ENCODE assay signal across 24 cellular contexts in genomic region chr4:93029774-93030173, GRCh38.
A peak's percentile ranks its signal among the peaks of the same experiment; 100 is the strongest.
DNase-seq lines count a peak whose midpoint lies in the region; TF ChIP-seq lines count a peak whose summit lies in the region.
"Had no signal": no experiment of that assay in that cellular context is flagged by ENCODE, and none has a peak within 500 bp of the region (broad histone marks: within the 10 kb centered on the region; RNA-seq: fewer than 3 reads in every experiment).

No MANE protein-coding gene starts in this region.

- intact Hi-C loops in OCI-LY7 (cut with micrococcal nuclease; ENCODE audit: unreplicated experiment): no loop called here

- POLR2A ChIA-PET in OCI-LY7 (lab: Charles Lee): interaction anchor here (0.6 to 1.0 kb wide), 4 partner anchors 12 to 1364 kb away, joined by 3 to 5 read pairs (median 4); no protein-coding TSS in a partner anchor

- no TSS peak for BruUV-seq in OCI-LY7 (replicated peaks; lab: Mats Ljungman, UMichigan)

- DNase-seq in NCI-H748 (lab: John Stamatoyannopoulos, UW; ENCODE audit: unreplicated experiment) (peak; percentile 1), NCI-H748 treated with DMSO at 0.1 percent for 48 hours (lab: John Stamatoyannopoulos, UW) (no peak), NAMALWA (ENCODE audit: low spot score) (peak; percentile 73), OCI-LY7 (ENCODE audit: low spot score) (peak; percentile 44), WERI-Rb-1 (no peak), NCI-H446 treated with DMSO at 0.1 percent for 48 hours (lab: John Stamatoyannopoulos, UW) (no peak)
- no peak for DNase-seq in activated CD8-positive, alpha-beta memory T cell treated with anti-CD3 and anti-CD28 coated beads, Interleukin-2, amount 50 U/mL, for 4 hours
- DNase-seq: BE2C; CD4-positive, CD25-positive, alpha-beta regulatory T cell; DMS153; EL; GF-D8; GM23248; H9; HFFc6; NCI-H1105; NCI-H146; NCI-H2029; NCI-H510A; SHP77 treated with DMSO at 0.1 percent for 48 hours; SW 1271; T-helper 17 cell had no signal

- H3K4me1 ChIP-seq in OCI-LY7 (ENCODE audit: insufficient read depth, low read length, poor library complexity, severe bottlenecking): peaks cover 31% of the 10 kb centered on the region
- H3K4me1 ChIP-seq: BE2C had no signal

- H4K20me1 ChIP-seq in OCI-LY7 (ENCODE audit: insufficient read depth, low read length): no peaks in the 10 kb centered on the region

- H3K9me3 ChIP-seq in OCI-LY7 (ENCODE audit: low read length) (no peaks in the 10 kb centered on the region), WERI-Rb-1 (ENCODE audit: severe bottlenecking) (no peaks in the 10 kb centered on the region)
- H3K9me3 ChIP-seq: BE2C had no signal

- H3K27ac ChIP-seq in OCI-LY7 (ENCODE audit: low read depth, low read length, poor library complexity, severe bottlenecking): peak overlapping the region; percentile 39
- H3K27ac ChIP-seq in WERI-Rb-1: no peak overlapping the region
- H3K27ac ChIP-seq: GM23248, RWPE1, SK-N-MC had no signal

- peak overlapping the region; percentile 38 for H3K4me2 ChIP-seq in OCI-LY7 (ENCODE audit: low read length)

- TF ChIP-seq CTCF in OCI-LY7 (conservative IDR thresholded peaks at IDR 0.05; ENCODE audit: low read length) (no peak), WERI-Rb-1 (IDR thresholded peaks at IDR 0.05; ENCODE audit: low read depth, low read length) (no peak)

- H3K27me3 ChIP-seq in WERI-Rb-1 (ENCODE audit: insufficient read depth, low read depth, severe bottlenecking): no peaks in the 10 kb centered on the region
- H3K27me3 ChIP-seq: BE2C had no signal

- H3K79me2 ChIP-seq in OCI-LY7 (ENCODE audit: insufficient read depth, low read depth, low read length): no peaks in the 10 kb centered on the region

- H3K36me3 ChIP-seq in OCI-LY7 (ENCODE audit: insufficient read depth, low read length) (no peaks in the 10 kb centered on the region), WERI-Rb-1 (no peaks in the 10 kb centered on the region)
- H3K36me3 ChIP-seq: BE2C had no signal

- peak overlapping the region; percentile 61 for H2AFZ ChIP-seq in OCI-LY7 (ENCODE audit: low read length)
- H2AFZ ChIP-seq: GM23248 had no signal

- H3K9me2 ChIP-seq in OCI-LY7 (ENCODE audit: insufficient read depth, low read length): no peaks in the 10 kb centered on the region

- H3K4me3 ChIP-seq in OCI-LY7 (ENCODE audit: low read depth, low read length, poor library complexity, severe bottlenecking) (no peak overlapping the region), WERI-Rb-1 (ENCODE audit: low read depth, low read length) (no peak overlapping the region)
- H3K4me3 ChIP-seq: GM23248, SK-N-MC had no signal

- CTCF ChIA-PET in OCI-LY7 (lab: Charles Lee; ENCODE audit: unreplicated experiment): no interaction called here

Comparison
In these comparisons a context has a peak if more than half of its experiments do, and no peak if none do; other contexts are left out.
1. DNase-seq: peak in NCI-H748 (single experiment), NAMALWA (single experiment) and OCI-LY7 (single experiment); none in NCI-H748 treated with DMSO at 0.1 percent for 48 hours (single experiment), WERI-Rb-1 (single experiment), activated CD8-positive, alpha-beta memory T cell treated with anti-CD3 and anti-CD28 coated beads, Interleukin-2, amount 50 U/mL, for 4 hours (single experiment) and NCI-H446 treated with DMSO at 0.1 percent for 48 hours (single experiment).